ENCODE assay signal across 1 cellular context in the genomic region with DNA sequence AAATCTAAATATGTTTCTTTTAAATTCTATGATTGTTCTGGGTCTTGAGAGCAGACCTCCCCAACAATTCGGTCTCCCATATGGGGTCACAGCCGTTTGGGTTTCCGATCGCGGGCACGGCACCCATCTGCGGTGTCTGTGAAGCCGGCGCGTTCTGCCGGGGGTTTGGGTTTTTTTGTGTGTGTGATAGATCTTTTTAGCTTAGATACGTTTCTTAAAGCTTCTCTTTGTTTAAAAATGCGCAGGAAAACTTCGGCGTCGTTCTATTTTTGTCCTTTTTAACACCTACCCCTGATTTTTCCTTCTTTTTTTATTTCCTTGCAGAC.
TF ChIP-seq lines count a peak whose summit lies in the region.

No MANE protein-coding gene starts in this region.

TF ChIP-seq in liver, 16 proteins besides CTCF, POLR2A, EP300 and RAD21 (continued from another document):
- TF ChIP-seq ZBTB33 (IDR thresholded peaks at IDR 0.05) (no peak), EGR1 (IDR thresholded peaks at IDR 0.05; ENCODE audit: low read depth in 2 of 2) (no peak), REST (IDR thresholded peaks at IDR 0.05) (no peak), SP1 (IDR thresholded peaks at IDR 0.05) (no peak), HNF4A (conservative IDR thresholded peaks at IDR 0.05) (no peak), GABPA (IDR thresholded peaks at IDR 0.05 in 1 of 2, conservative IDR thresholded peaks at IDR 0.05 in 1 of 2) (no peak), FOXA1 (IDR thresholded peaks at IDR 0.05) (no peak), TAF1 (conservative IDR thresholded peaks at IDR 0.05) (no peak)
